ENCODE assay signal across 14 cellular contexts in the genomic region with DNA sequence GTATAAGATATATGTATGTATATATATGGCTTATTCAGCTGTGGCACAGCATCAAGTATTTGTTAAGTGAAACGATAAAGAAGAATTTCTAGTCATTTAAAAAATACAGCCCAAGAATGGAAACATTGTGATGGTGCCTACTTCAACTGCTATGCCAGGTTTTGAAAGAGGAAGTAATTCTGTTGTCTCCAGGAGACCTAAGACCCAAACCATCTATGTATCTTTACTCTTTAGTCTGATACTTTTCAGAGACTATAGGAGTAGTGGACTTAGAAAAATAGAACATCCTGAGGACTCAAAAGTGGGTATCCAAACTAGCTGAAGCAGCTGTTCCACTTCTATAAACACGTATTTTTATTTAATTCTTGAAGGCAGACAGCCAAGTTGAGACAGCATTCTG.
"Had no signal": no experiment of that assay in that cellular context is flagged by ENCODE, and none has a peak within 500 bp of the region (broad histone marks: within the 10 kb centered on the region; RNA-seq: fewer than 3 reads in every experiment).

No MANE protein-coding gene starts in this region.

- H3K9me3 ChIP-seq: esophagus muscularis mucosa, transverse colon, vagina had no signal

- H3K27ac ChIP-seq: brain microvascular endothelial cell, transverse colon, vagina had no signal

- ATAC-seq: left lobe of liver, natural killer cell had no signal

- H3K27me3 ChIP-seq: brain microvascular endothelial cell, esophagus muscularis mucosa, transverse colon, vagina had no signal

- H3K4me3 ChIP-seq: esophagus muscularis mucosa, transverse colon, vagina had no signal

- DNase-seq: activated CD4-positive, alpha-beta T cell treated with anti-CD3 and anti-CD28 coated beads, Interleukin-2, amount 50 U/mL, for 1 hour; activated naive CD4-positive, alpha-beta T cell treated with Interleukin-2 at 50 U/mL for 16 hours; anterior cingulate cortex; brain microvascular endothelial cell; cortex of kidney; effector CD4-positive, alpha-beta T cell; natural killer cell; occipital lobe; stimulated activated CD4-positive, alpha-beta T cell treated with anti-CD3 and anti-CD28 coated beads, Interleukin-4, amount 100 ng/mL, for 1 hour; stimulated activated naive CD4-positive, alpha-beta T cell; transverse colon had no signal

- H3K36me3 ChIP-seq: brain microvascular endothelial cell, esophagus muscularis mucosa, transverse colon, vagina had no signal
